ENCODE assay signal across 9 cellular contexts in genomic region chr5:149999359-149999758, GRCh38.
DNase-seq lines count a peak whose midpoint lies in the region; ATAC-seq and TF ChIP-seq lines count a peak whose summit lies in the region.
"Had no signal": no experiment of that assay in that cellular context is flagged by ENCODE, and none has a peak within 500 bp of the region (broad histone marks: within the 10 kb centered on the region; RNA-seq: fewer than 3 reads in every experiment).

No MANE protein-coding gene starts in this region.

- H3K36me3 ChIP-seq in WERI-Rb-1 = peaks cover 15% of the 10 kb centered on the region

- peaks cover 48% of the 10 kb centered on the region for H3K4me1 Mint-ChIP-seq in stimulated activated effector memory CD8-positive, alpha-beta T cell treated with anti-CD3 and anti-CD28 coated beads, Interleukin-12 subunit alpha, Interleukin-12 subunit beta, amount 100 ng/mL, for 72 hours

- no peaks in the 10 kb centered on the region for H3K27me3 ChIP-seq in WERI-Rb-1 (ENCODE audit: insufficient read depth, low read depth, severe bottlenecking)

- peak overlapping the region; percentile 89 for H3K27ac Mint-ChIP-seq in stimulated activated effector memory CD8-positive, alpha-beta T cell treated with anti-CD3 and anti-CD28 coated beads, Interleukin-12 subunit alpha, Interleukin-12 subunit beta, amount 100 ng/mL, for 72 hours

- no peak overlapping the region for H3K27ac ChIP-seq in WERI-Rb-1

- ATAC-seq in stimulated activated effector memory CD8-positive, alpha-beta T cell treated with anti-CD3 and anti-CD28 coated beads, Interleukin-12 subunit alpha, Interleukin-12 subunit beta, amount 100 ng/mL, for 72 hours = no peak
- ATAC-seq in GM18909 (IDR thresholded peaks at IDR 0.05; ENCODE audit: poor library complexity, unreplicated experiment) = no peak

- peak; percentile 15 for DNase-seq in NCI-H2227 (lab: John Stamatoyannopoulos, UW; ENCODE audit: unreplicated experiment)
- DNase-seq in NCI-H2227 treated with DMSO at 0.1 percent for 48 hours (lab: John Stamatoyannopoulos, UW) = no peak
- no peak for DNase-seq in WERI-Rb-1
- no peak for DNase-seq in foreskin fibroblast
- DNase-seq in stimulated activated effector memory CD8-positive, alpha-beta T cell treated with anti-CD3 and anti-CD28 coated beads, Interleukin-12 subunit alpha, Interleukin-12 subunit beta, amount 100 ng/mL, for 72 hours (ENCODE audit: low spot score in 2 of 2) = no peak
- no peak for DNase-seq in T1000 (lab: John Stamatoyannopoulos, UW)
- DNase-seq in NCI-H2029 treated with DMSO at 0.1 percent for 48 hours (lab: John Stamatoyannopoulos, UW) = no peak
- DNase-seq: retina had no signal

- TF ChIP-seq CTCF in WERI-Rb-1 (IDR thresholded peaks at IDR 0.05; ENCODE audit: low read depth, low read length) = no peak
- no peak for TF ChIP-seq CTCF in foreskin fibroblast (IDR thresholded peaks at IDR 0.05; ENCODE audit: low read depth, low read length)

- no peaks in the 10 kb centered on the region for H3K9me3 Mint-ChIP-seq in stimulated activated effector memory CD8-positive, alpha-beta T cell treated with anti-CD3 and anti-CD28 coated beads, Interleukin-12 subunit alpha, Interleukin-12 subunit beta, amount 100 ng/mL, for 72 hours

- H3K9me3 ChIP-seq in WERI-Rb-1 (ENCODE audit: severe bottlenecking) = no peaks in the 10 kb centered on the region

- peaks cover 34% of the 10 kb centered on the region for H3K36me3 Mint-ChIP-seq in stimulated activated effector memory CD8-positive, alpha-beta T cell treated with anti-CD3 and anti-CD28 coated beads, Interleukin-12 subunit alpha, Interleukin-12 subunit beta, amount 100 ng/mL, for 72 hours

- peak overlapping the region; percentile 77 for H3K4me3 Mint-ChIP-seq in stimulated activated effector memory CD8-positive, alpha-beta T cell treated with anti-CD3 and anti-CD28 coated beads, Interleukin-12 subunit alpha, Interleukin-12 subunit beta, amount 100 ng/mL, for 72 hours

- H3K4me3 ChIP-seq in WERI-Rb-1 (ENCODE audit: low read depth, low read length) (peak overlapping the region; percentile 52), foreskin fibroblast (ENCODE audit: low read depth in 1 of 2, low read length in 2 of 2) (peak overlapping the region; percentile 85 to 98)
